21 cellular contexts compared by ENCODE assay signal in the genomic region with DNA sequence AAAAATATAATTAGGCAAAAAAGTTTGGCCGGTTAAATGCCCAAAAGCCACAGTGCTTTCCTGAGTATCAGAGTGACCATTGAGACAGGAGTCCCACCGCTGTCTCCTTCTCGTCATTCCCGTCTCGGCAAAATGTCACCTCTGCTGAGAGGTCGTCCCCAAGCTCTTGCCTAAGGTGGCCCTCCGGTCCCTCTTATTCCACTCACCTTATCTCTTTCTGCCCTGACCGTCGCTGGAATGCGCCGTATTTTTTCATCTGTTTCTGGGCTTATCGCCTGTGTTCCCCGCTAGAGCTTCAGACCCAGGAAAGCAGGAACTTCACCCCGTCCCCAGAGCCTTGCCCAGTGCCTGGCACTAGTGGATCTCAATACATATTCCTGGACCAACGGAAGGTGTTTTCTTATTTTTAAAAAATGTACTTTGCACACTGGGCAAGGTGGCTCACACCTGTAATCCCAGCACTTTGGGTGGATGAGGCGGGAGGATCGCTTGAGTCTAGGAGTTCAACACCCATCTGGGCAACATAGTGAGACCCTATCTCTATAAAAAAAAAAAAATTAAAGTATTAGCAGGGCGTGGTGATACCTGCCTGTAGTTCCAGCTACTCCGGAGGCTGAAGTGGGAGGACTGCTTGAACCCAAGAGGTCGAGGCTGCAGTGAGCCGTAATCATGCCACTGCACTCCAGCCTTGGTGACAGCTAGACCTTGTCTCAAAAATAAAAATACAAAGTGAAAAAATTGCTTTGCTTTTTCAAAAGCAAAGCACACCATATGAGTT.
DNase-seq lines count a peak whose midpoint lies in the region; ATAC-seq and TF ChIP-seq lines count a peak whose summit lies in the region.
"Had no signal": no experiment of that assay in that cellular context is flagged by ENCODE, and none has a peak within 500 bp of the region (broad histone marks: within the 10 kb centered on the region; RNA-seq: fewer than 3 reads in every experiment).

No MANE protein-coding gene starts in this region.

- no peaks in the 10 kb centered on the region for H3K36me3 Mint-ChIP-seq in WTC11
- H3K36me3 Mint-ChIP-seq: activated CD8-positive, alpha-beta memory T cell treated with anti-CD3 and anti-CD28 coated beads, Interleukin-2, amount 10 ng/mL, durations not matched to agents 7 days and 5 days had no signal

- peaks cover 9% of the 10 kb centered on the region for H3K4me1 ChIP-seq in right cardiac atrium (ENCODE audit: control insufficient read depth, insufficient read depth, low read length)
- peaks cover 8 to 67% (median 29%) of the 10 kb centered on the region in 9 donors for H3K4me1 ChIP-seq in heart right ventricle
- peaks cover 6% of the 10 kb centered on the region for H3K4me1 ChIP-seq in mesodermal cell (ENCODE audit: control insufficient read depth, insufficient read depth, low read length, poor library complexity, severe bottlenecking)
- H3K4me1 ChIP-seq in thoracic aorta (ENCODE audit: control insufficient read depth in 1 of 2, low read depth in 2 of 2) = peaks cover 38 to 60% of the 10 kb centered on the region in 2 donors

- H3K36me3 ChIP-seq in heart right ventricle = no peaks in the 10 kb centered on the region
- no peaks in the 10 kb centered on the region for H3K36me3 ChIP-seq in mesodermal cell (ENCODE audit: control insufficient read depth, insufficient read depth, low read length)
- H3K36me3 ChIP-seq in thoracic aorta = no peaks in the 10 kb centered on the region
- H3K36me3 ChIP-seq: adrenal gland had no signal

- H3K4me3 Mint-ChIP-seq in WTC11 = no peak overlapping the region
- H3K4me3 Mint-ChIP-seq: activated B cell treated with CpG ODN at 0.5 μM for 24 hours, neural crest cell had no signal

- H3K9me3 Mint-ChIP-seq in WTC11 = no peaks in the 10 kb centered on the region
- H3K9me3 Mint-ChIP-seq: activated B cell treated with CpG ODN at 0.5 μM for 24 hours; neural crest cell; stimulated activated naive CD8-positive, alpha-beta T cell treated with anti-CD3 and anti-CD28 coated beads, Interleukin-15, amount 100 ng/mL, for 72 hours had no signal

- H3K4me1 Mint-ChIP-seq in WTC11 = no peaks in the 10 kb centered on the region

- no peak overlapping the region for H3K4me3 ChIP-seq in right cardiac atrium (ENCODE audit: low read length)
- H3K4me3 ChIP-seq in heart right ventricle = no peak overlapping the region
- no peak overlapping the region for H3K4me3 ChIP-seq in mesodermal cell (ENCODE audit: extremely low read depth, insufficient read depth, low read length, poor library complexity, severe bottlenecking)
- H3K4me3 ChIP-seq in thoracic aorta = no peak overlapping the region
- H3K4me3 ChIP-seq: adrenal gland had no signal

- no peaks in the 10 kb centered on the region for H3K27me3 Mint-ChIP-seq in WTC11 (ENCODE audit: low read depth)

- H3K27ac ChIP-seq in right cardiac atrium (ENCODE audit: low read length) (peak overlapping the region; percentile 82), heart right ventricle (peak overlapping the region in 3 of 10 donors; percentile 22 to 57 (median 46)), mesodermal cell (ENCODE audit: low read depth, low read length, severe bottlenecking) (peak overlapping the region; percentile 23), thoracic aorta (peak overlapping the region; percentile 80 to 87)

- peak overlapping the region; percentile 26; the same call in 1 of the 2 replicates for H3K27ac Mint-ChIP-seq in WTC11
- H3K27ac Mint-ChIP-seq: activated B cell treated with CpG ODN at 0.5 μM for 24 hours had no signal

- H3K9me3 ChIP-seq in right cardiac atrium (ENCODE audit: control insufficient read depth, low read length) (no peaks in the 10 kb centered on the region), heart right ventricle (no peaks in the 10 kb centered on the region), mesodermal cell (ENCODE audit: control insufficient read depth, low read length) (no peaks in the 10 kb centered on the region), thoracic aorta (no peaks in the 10 kb centered on the region)
- H3K9me3 ChIP-seq: adrenal gland had no signal

- POLR2A ChIA-PET in WTC11 (lab: Charles Lee) = no interaction called here

- intact Hi-C loops in right cardiac atrium (cut with DNase I) (loop anchor here in 1 of 4 donors (5.0 kb wide), 1 partner anchor 65 kb away; no protein-coding TSS in a partner anchor), heart right ventricle (cut with DNase I) (loop anchor here in 2 of 10 donors (10.0 kb wide), 1 partner anchor 193 kb away; the partner anchor contains the start of gene CEBPB (in 2 of the 2))

- 68% methylated on average over 21 of the region's 21 CpGs for WGBS in right cardiac atrium
- 62 to 63% methylated on average over 21 of the region's 21 CpGs for WGBS in heart right ventricle, 2 donors
- WGBS in mesodermal cell (ENCODE audit: insufficient coverage in 2 of 2), 2 experiments = 89 to 93% methylated on average over 17 to 21 of the region's 21 CpGs

- TF ChIP-seq CTCF in heart right ventricle (IDR thresholded peaks at IDR 0.05) = no peak
- TF ChIP-seq CTCF in WTC11 (IDR thresholded peaks at IDR 0.05) = no peak
- no peak for TF ChIP-seq CTCF in thoracic aorta (IDR thresholded peaks at IDR 0.05)

- H3K27me3 ChIP-seq in right cardiac atrium (ENCODE audit: control insufficient read depth, insufficient read depth) (no peaks in the 10 kb centered on the region), heart right ventricle (no peaks in the 10 kb centered on the region), thoracic aorta (replicated peaks; ENCODE audit: insufficient read depth) (no peaks in the 10 kb centered on the region)
- H3K27me3 ChIP-seq: adrenal gland had no signal

- CTCF ChIA-PET in WTC11 (lab: Charles Lee) = no interaction called here

- DNase-seq in right cardiac atrium (no peak), heart right ventricle (no peak), WTC11 (ENCODE audit: low spot score) (no peak), thoracic aorta (ENCODE audit: low spot score) (no peak), UCSD-AML1 (lab: John Stamatoyannopoulos, UW; ENCODE audit: unreplicated experiment) (no peak), iPS-NIHi7 (ENCODE audit: extremely low spot score) (no peak), NCI-H2171 treated with DMSO at 0.1 percent for 48 hours (lab: John Stamatoyannopoulos, UW) (no peak)
- DNase-seq: activated B cell treated with CpG ODN at 0.5 μM for 24 hours; adrenal gland; AML-193; dermis blood vessel endothelial cell; head of caudate nucleus; MM.1S; NCI-H146; NCI-H69; stimulated activated CD4-positive, alpha-beta T cell treated with anti-CD3 and anti-CD28 coated beads, Interleukin-4, amount 100 ng/mL, for 24 hours; stimulated activated naive CD8-positive, alpha-beta T cell treated with anti-CD3 and anti-CD28 coated beads, Interleukin-15, amount 100 ng/mL, for 72 hours had no signal

- ATAC-seq in right cardiac atrium (no peak), heart right ventricle (no peak), WTC11 (no peak), thoracic aorta (ENCODE audit: insufficient number of reproducible peaks, low FRiP score, low read depth) (no peak)
- ATAC-seq: left lobe of liver had no signal

TF ChIP-seq in WTC11, 78 proteins besides CTCF, POLR2A, EP300 and RAD21:
- TF ChIP-seq NFYB (CRISPR knock-in tag; conservative IDR thresholded peaks at IDR 0.05; ENCODE audit: low read depth) = no peak
- TF ChIP-seq ESRRA (CRISPR knock-in tag; IDR thresholded peaks at IDR 0.05; ENCODE audit: borderline replicate concordance) = no peak
- no peak for TF ChIP-seq ZMAT4 (CRISPR knock-in tag; IDR thresholded peaks at IDR 0.05)
- TF ChIP-seq ELF4 (CRISPR knock-in tag; IDR thresholded peaks at IDR 0.05; ENCODE audit: low read depth) = no peak
